8 cellular contexts compared by ENCODE assay signal in the genomic region with DNA sequence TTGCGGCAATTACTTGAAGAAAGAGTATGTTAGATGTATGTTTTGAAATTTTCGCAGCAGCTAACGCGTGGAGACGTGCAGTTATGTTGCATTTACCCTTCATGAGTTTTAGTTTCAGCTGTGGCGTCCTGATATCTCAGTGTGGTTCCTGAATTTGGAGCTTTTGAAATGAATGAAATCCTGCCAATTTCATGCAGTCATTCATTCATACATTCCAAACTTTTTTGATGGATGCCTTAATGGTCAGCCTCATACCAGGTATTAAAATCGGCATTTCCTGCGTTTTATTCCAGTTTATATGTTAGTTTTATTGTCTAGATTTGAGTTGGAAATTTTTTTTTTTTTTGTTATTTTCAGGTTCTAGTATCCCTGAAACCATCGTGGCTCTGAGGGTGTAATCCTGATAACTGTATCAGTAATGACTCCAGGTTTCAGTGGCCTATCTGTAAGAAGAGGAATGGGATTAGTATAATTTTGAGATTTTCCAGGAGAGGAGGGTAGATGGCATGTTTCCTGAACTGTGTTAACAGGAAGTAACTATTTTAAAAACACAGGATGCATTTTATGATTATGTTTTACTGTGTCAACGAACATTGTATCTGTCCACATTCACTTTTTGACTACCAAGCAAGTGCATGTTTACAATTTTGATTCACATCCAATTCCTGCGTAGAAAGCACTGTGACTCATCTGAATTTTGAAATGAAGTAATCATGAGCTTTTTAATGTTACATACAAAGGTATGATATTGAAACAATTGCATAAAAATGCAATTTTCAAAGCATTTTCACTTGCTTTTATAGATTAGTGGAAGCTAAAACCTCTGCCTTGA. TPM values are rescaled to one million over a fixed set of nuclear protein-coding genes. Genes with fewer than 3 reads are reported as not detected.
DNase-seq lines count a peak whose midpoint lies in the region; ATAC-seq and TF ChIP-seq lines count a peak whose summit lies in the region.

No MANE protein-coding gene starts in this region.

- H4K20me1 ChIP-seq in GM23338 (replicated peaks; ENCODE audit: insufficient read depth): peaks cover 11% of the 10 kb centered on the region; the same call in 1 of the 2 replicates

- H3K36me3 Mint-ChIP-seq in GM23338 (ENCODE audit: low read depth): no peaks in the 10 kb centered on the region

- intact Hi-C loops in sigmoid colon (cut with DNase I): loop anchor here (2.0 to 10.0 kb wide), 7 partner anchors 16 to 1120 kb away; a partner anchor contains a TSS

- H3K4me2 ChIP-seq in GM23338: peak overlapping the region; percentile 77

- H3K27ac Mint-ChIP-seq in GM23338: peak overlapping the region; percentile 80

- TF ChIP-seq CTCF in AG09319 (IDR thresholded peaks at IDR 0.05; ENCODE audit: low read depth, low read length) (no peak), GM23338 (conservative IDR thresholded peaks at IDR 0.05; ENCODE audit: low read depth in 2 of 2) (no peak), WERI-Rb-1 (IDR thresholded peaks at IDR 0.05; ENCODE audit: low read depth, low read length) (no peak), foreskin keratinocyte (conservative IDR thresholded peaks at IDR 0.05) (no peak), sigmoid colon (IDR thresholded peaks at IDR 0.05) (no peak)

- H3K36me3 ChIP-seq in GM23338 (ENCODE audit: insufficient read depth) (no peaks in the 10 kb centered on the region), WERI-Rb-1 (no peaks in the 10 kb centered on the region), sigmoid colon (no peaks in the 10 kb centered on the region)

- no peak for TF ChIP-seq POLR2A in sigmoid colon (IDR thresholded peaks at IDR 0.05)

- peaks cover 3% of the 10 kb centered on the region; the same call in 1 of the 2 replicates for H3F3A ChIP-seq in GM23338 (replicated peaks; ENCODE audit: low read depth)

- H3K4me3 ChIP-seq in GM23338: peak overlapping the region; percentile 78
- peak overlapping the region; percentile 76 for H3K4me3 ChIP-seq in WERI-Rb-1 (ENCODE audit: low read depth, low read length)
- H3K4me3 ChIP-seq in sigmoid colon: peak overlapping the region; percentile 42 to 85 (median 81)

- ATAC-seq in GM23338 (no peak), foreskin keratinocyte (no peak)

- peaks cover 51% of the 10 kb centered on the region for H3K79me2 ChIP-seq in GM23338 (replicated peaks; ENCODE audit: insufficient read depth)

- H3K27me3 Mint-ChIP-seq in GM23338 (ENCODE audit: insufficient read depth, low read depth, poor library complexity): no peaks in the 10 kb centered on the region

- peak overlapping the region; percentile 80 for H2AFZ ChIP-seq in GM23338

- 1 to 3% methylated on average over 11 of the region's 11 CpGs for WGBS in sigmoid colon, 2 donors

- H3K27me3 ChIP-seq in GM23338 (ENCODE audit: insufficient read depth) (no peaks in the 10 kb centered on the region), WERI-Rb-1 (ENCODE audit: insufficient read depth, low read depth, severe bottlenecking) (no peaks in the 10 kb centered on the region), foreskin keratinocyte (no peaks in the 10 kb centered on the region), sigmoid colon (no peaks in the 10 kb centered on the region)

- H3K4me1 ChIP-seq in GM23338 (ENCODE audit: insufficient read depth): peaks cover 12% of the 10 kb centered on the region
- no peaks in the 10 kb centered on the region for H3K4me1 ChIP-seq in foreskin keratinocyte
- H3K4me1 ChIP-seq in sigmoid colon: peaks cover 0 to 24% (median 14%) of the 10 kb centered on the region in 4 donors

- DNase-seq in AG09319 (ENCODE audit: extremely low read depth, low read depth): peak; percentile 18
- DNase-seq in GM23338 (ENCODE audit: low spot score): no peak
- DNase-seq in WERI-Rb-1: no peak
- peak; percentile 47 to 67 for DNase-seq in foreskin keratinocyte
- DNase-seq in sigmoid colon: no peak
- DNase-seq in RPMI8226: no peak
- DNase-seq in activated CD4-positive, alpha-beta T cell treated with anti-CD3 and anti-CD28 coated beads, Interleukin-2, amount 50 U/mL, for 48 hours: no peak
- no peak for DNase-seq in cerebellar nuclear complex (lab: John Stamatoyannopoulos, UW)

- peak overlapping the region; percentile 77 for H3K4me3 Mint-ChIP-seq in GM23338

- H3K9me3 Mint-ChIP-seq in GM23338: no peaks in the 10 kb centered on the region

- H3K27ac ChIP-seq in GM23338 (ENCODE audit: low read depth): peak overlapping the region; percentile 77
- H3K27ac ChIP-seq in WERI-Rb-1: peak overlapping the region; percentile 92
- peak overlapping the region; percentile 54 for H3K27ac ChIP-seq in foreskin keratinocyte
- peak overlapping the region; percentile 88 to 95 (median 92) for H3K27ac ChIP-seq in sigmoid colon

- no peaks in the 10 kb centered on the region for H3K9me2 ChIP-seq in GM23338 (ENCODE audit: insufficient read depth)

- H3K4me1 Mint-ChIP-seq in GM23338: peaks cover 15% of the 10 kb centered on the region

- no peak for TF ChIP-seq EP300 in sigmoid colon (IDR thresholded peaks at IDR 0.05)

- H3K9me3 ChIP-seq in WERI-Rb-1 (ENCODE audit: severe bottlenecking) (no peaks in the 10 kb centered on the region), sigmoid colon (no peaks in the 10 kb centered on the region)

TF ChIP-seq in GM23338, 12 proteins besides CTCF, POLR2A, EP300 and RAD21 (continues in another document):
- TF ChIP-seq, protein P1, sequence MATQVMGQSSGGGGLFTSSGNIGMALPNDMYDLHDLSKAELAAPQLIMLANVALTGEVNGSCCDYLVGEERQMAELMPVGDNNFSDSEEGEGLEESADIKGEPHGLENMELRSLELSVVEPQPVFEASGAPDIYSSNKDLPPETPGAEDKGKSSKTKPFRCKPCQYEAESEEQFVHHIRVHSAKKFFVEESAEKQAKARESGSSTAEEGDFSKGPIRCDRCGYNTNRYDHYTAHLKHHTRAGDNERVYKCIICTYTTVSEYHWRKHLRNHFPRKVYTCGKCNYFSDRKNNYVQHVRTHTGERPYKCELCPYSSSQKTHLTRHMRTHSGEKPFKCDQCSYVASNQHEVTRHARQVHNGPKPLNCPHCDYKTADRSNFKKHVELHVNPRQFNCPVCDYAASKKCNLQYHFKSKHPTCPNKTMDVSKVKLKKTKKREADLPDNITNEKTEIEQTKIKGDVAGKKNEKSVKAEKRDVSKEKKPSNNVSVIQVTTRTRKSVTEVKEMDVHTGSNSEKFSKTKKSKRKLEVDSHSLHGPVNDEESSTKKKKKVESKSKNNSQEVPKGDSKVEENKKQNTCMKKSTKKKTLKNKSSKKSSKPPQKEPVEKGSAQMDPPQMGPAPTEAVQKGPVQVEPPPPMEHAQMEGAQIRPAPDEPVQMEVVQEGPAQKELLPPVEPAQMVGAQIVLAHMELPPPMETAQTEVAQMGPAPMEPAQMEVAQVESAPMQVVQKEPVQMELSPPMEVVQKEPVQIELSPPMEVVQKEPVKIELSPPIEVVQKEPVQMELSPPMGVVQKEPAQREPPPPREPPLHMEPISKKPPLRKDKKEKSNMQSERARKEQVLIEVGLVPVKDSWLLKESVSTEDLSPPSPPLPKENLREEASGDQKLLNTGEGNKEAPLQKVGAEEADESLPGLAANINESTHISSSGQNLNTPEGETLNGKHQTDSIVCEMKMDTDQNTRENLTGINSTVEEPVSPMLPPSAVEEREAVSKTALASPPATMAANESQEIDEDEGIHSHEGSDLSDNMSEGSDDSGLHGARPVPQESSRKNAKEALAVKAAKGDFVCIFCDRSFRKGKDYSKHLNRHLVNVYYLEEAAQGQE (IDR thresholded peaks at IDR 0.05; ENCODE audit: unreplicated experiment): no peak
- TF ChIP-seq STAT1 (IDR thresholded peaks at IDR 0.05; ENCODE audit: unreplicated experiment) (no peak), CREB1 (CRISPR knock-in tag; IDR thresholded peaks at IDR 0.05; ENCODE audit: low read depth) (no peak), POLR2AphosphoS5 (IDR thresholded peaks at IDR 0.05; ENCODE audit: low read depth) (no peak), EZH2phosphoT487 (IDR thresholded peaks at IDR 0.05; ENCODE audit: unreplicated experiment) (no peak), NANOG (IDR thresholded peaks at IDR 0.05; ENCODE audit: borderline replicate concordance) (no peak), EZH2 (IDR thresholded peaks at IDR 0.05; ENCODE audit: low read depth, unreplicated experiment) (no peak)

RNA-seq across cellular contexts. Expression of a gene that starts 1.0 kb away (rescaled TPM):
- total RNA-seq in GM23338 (2014; rRNA removed; shearing (Covaris generic)): 50.7 and 66.5 TPM in 2 replicates
- polyA plus RNA-seq in GM23338 (2016; fragmentation: Nextera tagmentation; extraction: Ambion mirVana): 11.8 and 13.7 TPM in 2 replicates
- total RNA-seq in foreskin keratinocyte: 27.5 and 29.3 TPM in 2 replicates
- 9.1 and 9.9 TPM in 2 replicates for polyA plus RNA-seq in foreskin keratinocyte
- total RNA-seq in sigmoid colon: 10 to 100 TPM; 25.5 to 51.5 (median 34.0) TPM
- 10 to 100 TPM in 2 of 3 donors, 1 to 10 TPM in 1; 7.4 to 10.8 (median 10.2) TPM for polyA plus RNA-seq in sigmoid colon

Comparison
In these comparisons a context has a peak if more than half of its experiments do, and no peak if none do; other contexts are left out.
1. DNase-seq: peak in AG09319 (single experiment) and foreskin keratinocyte (2 of 2); none in GM23338 (single experiment), WERI-Rb-1 (single experiment), sigmoid colon (single experiment), RPMI8226 (single experiment), activated CD4-positive, alpha-beta T cell treated with anti-CD3 and anti-CD28 coated beads, Interleukin-2, amount 50 U/mL, for 48 hours (0 of 2) and cerebellar nuclear complex (0 of 2).
2. Peak in every context shown above with its lines, with median percentiles within 50 percentile points of each other: H3K27ac ChIP-seq and H3K4me3 ChIP-seq.